In the genomic region with DNA sequence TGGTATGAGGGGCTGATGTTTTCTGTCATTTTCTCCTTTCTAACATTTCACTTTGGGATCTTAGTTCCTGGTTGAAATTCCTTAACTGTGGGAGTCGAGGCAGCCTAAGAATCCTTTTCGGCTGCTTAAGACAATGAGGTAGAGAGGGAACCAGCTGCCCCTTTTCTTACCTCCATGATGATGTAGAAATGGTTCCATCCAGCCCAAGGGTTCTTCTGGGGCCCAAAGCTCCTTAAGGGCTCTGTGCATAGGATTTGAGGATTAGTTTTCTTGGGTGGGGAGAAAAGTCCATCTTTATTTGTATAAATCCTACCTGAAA, we compare ENCODE assay signal across 1 cellular context.
TF ChIP-seq lines count a peak whose summit lies in the region.

No MANE protein-coding gene starts in this region.

TF ChIP-seq in IMR-90, 13 proteins besides CTCF, POLR2A, EP300 and RAD21:
- TF ChIP-seq CEBPB (IDR thresholded peaks at IDR 0.05; ENCODE audit: low read depth, low read length): no peak
- TF ChIP-seq RCOR1 (IDR thresholded peaks at IDR 0.05; ENCODE audit: insufficient replicate concordance, low read length): no peak
- TF ChIP-seq SMC3 (IDR thresholded peaks at IDR 0.05; ENCODE audit: low read depth, low read length): no peak
- no peak for TF ChIP-seq MAZ (IDR thresholded peaks at IDR 0.05; ENCODE audit: borderline replicate concordance, low read depth, low read length)
- no peak for TF ChIP-seq CHD1 (IDR thresholded peaks at IDR 0.05; ENCODE audit: low read depth, low read length)
- no peak for TF ChIP-seq BHLHE40 (IDR thresholded peaks at IDR 0.05; ENCODE audit: low read depth, low read length)
- TF ChIP-seq MXI1 (IDR thresholded peaks at IDR 0.05; ENCODE audit: borderline replicate concordance, low read depth, low read length): no peak
- TF ChIP-seq, protein P1, sequence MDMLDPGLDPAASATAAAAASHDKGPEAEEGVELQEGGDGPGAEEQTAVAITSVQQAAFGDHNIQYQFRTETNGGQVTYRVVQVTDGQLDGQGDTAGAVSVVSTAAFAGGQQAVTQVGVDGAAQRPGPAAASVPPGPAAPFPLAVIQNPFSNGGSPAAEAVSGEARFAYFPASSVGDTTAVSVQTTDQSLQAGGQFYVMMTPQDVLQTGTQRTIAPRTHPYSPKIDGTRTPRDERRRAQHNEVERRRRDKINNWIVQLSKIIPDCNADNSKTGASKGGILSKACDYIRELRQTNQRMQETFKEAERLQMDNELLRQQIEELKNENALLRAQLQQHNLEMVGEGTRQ (IDR thresholded peaks at IDR 0.05; ENCODE audit: low read depth, low read length): no peak
- TF ChIP-seq, protein P2, sequence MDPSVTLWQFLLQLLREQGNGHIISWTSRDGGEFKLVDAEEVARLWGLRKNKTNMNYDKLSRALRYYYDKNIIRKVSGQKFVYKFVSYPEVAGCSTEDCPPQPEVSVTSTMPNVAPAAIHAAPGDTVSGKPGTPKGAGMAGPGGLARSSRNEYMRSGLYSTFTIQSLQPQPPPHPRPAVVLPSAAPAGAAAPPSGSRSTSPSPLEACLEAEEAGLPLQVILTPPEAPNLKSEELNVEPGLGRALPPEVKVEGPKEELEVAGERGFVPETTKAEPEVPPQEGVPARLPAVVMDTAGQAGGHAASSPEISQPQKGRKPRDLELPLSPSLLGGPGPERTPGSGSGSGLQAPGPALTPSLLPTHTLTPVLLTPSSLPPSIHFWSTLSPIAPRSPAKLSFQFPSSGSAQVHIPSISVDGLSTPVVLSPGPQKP (IDR thresholded peaks at IDR 0.05; ENCODE audit: borderline replicate concordance, low read depth, low read length): no peak
TF ChIP-seq in IMR-90: peak in this region for 0.
